In the genomic region with DNA sequence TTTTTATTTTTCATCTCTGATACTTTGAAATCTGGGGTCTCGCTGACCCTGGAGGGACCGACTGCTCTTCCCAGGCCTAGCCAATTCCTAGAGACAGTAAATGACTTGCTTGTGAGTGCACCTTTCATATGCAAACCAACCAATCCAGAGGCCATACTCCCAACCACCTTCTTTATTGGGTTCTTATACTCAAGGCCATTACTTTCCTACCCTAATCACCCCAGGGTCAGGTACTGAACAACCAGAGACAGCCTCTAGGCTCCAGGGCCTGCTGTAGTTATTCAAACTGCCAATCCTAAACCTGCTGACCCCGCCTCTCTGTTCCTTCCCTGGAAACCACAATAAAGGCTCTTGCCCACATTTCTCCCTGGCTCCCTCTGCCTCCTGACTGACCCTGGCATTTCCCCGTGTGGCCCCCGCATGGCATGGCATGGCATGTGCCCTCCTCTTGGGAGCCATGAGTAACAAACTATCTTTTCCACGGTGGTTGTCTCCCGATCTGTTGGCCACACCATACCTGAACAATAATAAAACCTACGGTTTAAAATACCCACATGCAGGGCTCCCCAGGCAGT, we compare ENCODE assay signal across 17 cellular contexts. TPM values are rescaled to one million over a fixed set of nuclear protein-coding genes. Genes with fewer than 3 reads are reported as not detected.
A peak's percentile ranks its signal among the peaks of the same experiment; 100 is the strongest.
DNase-seq lines count a peak whose midpoint lies in the region; ATAC-seq and TF ChIP-seq lines count a peak whose summit lies in the region.
"Had no signal": no experiment of that assay in that cellular context is flagged by ENCODE, and none has a peak within 500 bp of the region (broad histone marks: within the 10 kb centered on the region; RNA-seq: fewer than 3 reads in every experiment).

No MANE protein-coding gene starts in this region.

- H3K27ac Mint-ChIP-seq in T-helper 17 cell = no peak overlapping the region
- H3K27ac Mint-ChIP-seq: activated naive CD4-positive, alpha-beta T cell treated with anti-CD3 and anti-CD28 coated beads, Interleukin-2, amount 50 U/mL, for 72 hours; immature natural killer cell had no signal

- H3K27ac ChIP-seq in Peyer's patch (peak overlapping the region in 3 of 4 donors; percentile 51 to 75 (median 55)), esophagus squamous epithelium (peak overlapping the region; percentile 65 to 88 (median 80)), subcutaneous abdominal adipose tissue (ENCODE audit: low read depth, low read length) (peak overlapping the region; percentile 87)
- H3K27ac ChIP-seq: BLaER1 treated with 17β-estradiol and CSF1 and Interleukin-3, amounts not matched to agents 10 nM and 100 nM had no signal

- peak overlapping the region in 1 of 5 donors; percentile 79 for H3K9ac ChIP-seq in subcutaneous abdominal adipose tissue (ENCODE audit: low read length in 5 of 5)
- H3K9ac ChIP-seq: BLaER1 treated with 17β-estradiol and CSF1 and Interleukin-3, amounts not matched to agents 10 nM and 100 nM had no signal

- peaks cover 2% of the 10 kb centered on the region for H3K4me1 Mint-ChIP-seq in T-helper 17 cell
- H3K4me1 Mint-ChIP-seq: IgD-negative memory B cell, immature natural killer cell had no signal

- H3K4me3 ChIP-seq in Peyer's patch (no peak overlapping the region), esophagus squamous epithelium (no peak overlapping the region), mucosa of descending colon (no peak overlapping the region), subcutaneous abdominal adipose tissue (ENCODE audit: low read depth in 1 of 5, low read length in 5 of 5) (no peak overlapping the region)
- H3K4me3 ChIP-seq: BLaER1 treated with 17β-estradiol and CSF1 and Interleukin-3, amounts not matched to agents 10 nM and 100 nM; HAP-1; pancreas had no signal

- ATAC-seq in mucosa of descending colon = no peak
- ATAC-seq in T-helper 17 cell = no peak
- ATAC-seq: activated naive CD4-positive, alpha-beta T cell treated with anti-CD3 and anti-CD28 coated beads, Interleukin-2, amount 50 U/mL, for 72 hours had no signal

- no peaks in the 10 kb centered on the region for H3K27me3 ChIP-seq in Peyer's patch
- H3K27me3 ChIP-seq in esophagus squamous epithelium = no peaks in the 10 kb centered on the region
- no peaks in the 10 kb centered on the region for H3K27me3 ChIP-seq in subcutaneous abdominal adipose tissue (ENCODE audit: control insufficient read depth in 5 of 5, insufficient read depth in 4 of 5, low read length in 5 of 5)
- H3K27me3 ChIP-seq: BLaER1 treated with 17β-estradiol and CSF1 and Interleukin-3, amounts not matched to agents 10 nM and 100 nM; pancreas had no signal

- intact Hi-C loops in esophagus squamous epithelium (cut with DNase I) = no loop called here
- intact Hi-C loops in mucosa of descending colon (cut with DNase I, micrococcal nuclease) = no loop called here

- peaks cover 0 to 17% (median 0%) of the 10 kb centered on the region in 4 donors for H3K4me1 ChIP-seq in Peyer's patch
- peaks cover 0 to 26% (median 16%) of the 10 kb centered on the region in 3 donors for H3K4me1 ChIP-seq in esophagus squamous epithelium
- peaks cover 9% of the 10 kb centered on the region for H3K4me1 ChIP-seq in mucosa of descending colon (ENCODE audit: low read depth)
- peaks cover 0 to 59% (median 47%) of the 10 kb centered on the region in 5 donors for H3K4me1 ChIP-seq in subcutaneous abdominal adipose tissue (ENCODE audit: control insufficient read depth in 5 of 5, insufficient read depth in 5 of 5, low read length in 5 of 5)
- H3K4me1 ChIP-seq: HAP-1 had no signal

- no peak overlapping the region for H3K4me3 Mint-ChIP-seq in T-helper 17 cell
- H3K4me3 Mint-ChIP-seq: IgD-negative memory B cell, immature natural killer cell had no signal

- TF ChIP-seq POLR2A in Peyer's patch (IDR thresholded peaks at IDR 0.05) (no peak), esophagus squamous epithelium (IDR thresholded peaks at IDR 0.05) (no peak), erythroblast (IDR thresholded peaks at IDR 0.05; ENCODE audit: low read length) (no peak)

- H3K9me3 ChIP-seq in Peyer's patch = no peaks in the 10 kb centered on the region
- H3K9me3 ChIP-seq in esophagus squamous epithelium = no peaks in the 10 kb centered on the region
- H3K9me3 ChIP-seq in mucosa of descending colon = no peaks in the 10 kb centered on the region
- no peaks in the 10 kb centered on the region for H3K9me3 ChIP-seq in subcutaneous abdominal adipose tissue (ENCODE audit: control insufficient read depth in 5 of 5, low read length in 5 of 5)
- H3K9me3 ChIP-seq in T-helper 17 cell (ENCODE audit: control insufficient read depth, low read length, poor library complexity, severe bottlenecking) = no peaks in the 10 kb centered on the region
- H3K9me3 ChIP-seq: BLaER1 treated with 17β-estradiol and CSF1 and Interleukin-3, amounts not matched to agents 10 nM and 100 nM; HAP-1; pancreas had no signal

- DNase-seq in Peyer's patch (peak in 1 of 3 donors; percentile 28), esophagus squamous epithelium (lab: John Stamatoyannopoulos, UW) (no peak), mucosa of descending colon (peak in 2 of 3 donors; percentile 23 to 27), COLO668 (lab: John Stamatoyannopoulos, UW; ENCODE audit: unreplicated experiment) (no peak), C1 segment of cervical spinal cord (lab: John Stamatoyannopoulos, UW) (no peak), erythroblast (lab: John Stamatoyannopoulos, UW) (no peak), T-helper 17 cell (no peak)
- DNase-seq: foreskin fibroblast, immature natural killer cell, NCI-H2081, T1000 had no signal

- TF ChIP-seq CTCF in Peyer's patch (IDR thresholded peaks at IDR 0.05) (no peak), esophagus squamous epithelium (IDR thresholded peaks at IDR 0.05) (no peak), mucosa of descending colon (IDR thresholded peaks at IDR 0.05) (no peak)

- H3K36me3 ChIP-seq in Peyer's patch = no peaks in the 10 kb centered on the region
- no peaks in the 10 kb centered on the region for H3K36me3 ChIP-seq in esophagus squamous epithelium
- H3K36me3 ChIP-seq in mucosa of descending colon (ENCODE audit: low read depth) = no peaks in the 10 kb centered on the region
- no peaks in the 10 kb centered on the region for H3K36me3 ChIP-seq in subcutaneous abdominal adipose tissue (ENCODE audit: control insufficient read depth in 5 of 5, insufficient read depth in 5 of 5, low read length in 5 of 5)
- H3K36me3 ChIP-seq: BLaER1 treated with 17β-estradiol and CSF1 and Interleukin-3, amounts not matched to agents 10 nM and 100 nM; HAP-1; pancreas had no signal

- H3K36me3 Mint-ChIP-seq in T-helper 17 cell (ENCODE audit: low read depth) = no peaks in the 10 kb centered on the region
- H3K36me3 Mint-ChIP-seq: activated naive CD4-positive, alpha-beta T cell treated with anti-CD3 and anti-CD28 coated beads, Interleukin-2, amount 50 U/mL, for 72 hours; IgD-negative memory B cell; immature natural killer cell had no signal

- 91 to 97% methylated on average over 6 to 8 of the region's 8 CpGs for WGBS in esophagus squamous epithelium, 2 donors

- H3K27me3 Mint-ChIP-seq in T-helper 17 cell = peaks cover 29% of the 10 kb centered on the region

RNA-seq across cellular contexts. Expression of gene ADCY5, which starts 42.9 kb away (rescaled TPM):
- total RNA-seq in Peyer's patch (10 to 100 TPM in 2 of 4 donors, 1 to 10 TPM in 2; 3.5 to 44.6 (median 14.5) TPM), esophagus squamous epithelium (10 to 100 TPM in 1 of 4 donors, 1 to 10 TPM in 2, under 1 TPM in 1; 0.72 to 17.4 (median 5.3) TPM), mucosa of descending colon (10 to 100 TPM in 2 of 3 donors, 1 to 10 TPM in 1; 7.8 to 72.6 (median 12.6) TPM), T-helper 17 cell (not detected)
- total RNA-seq: activated naive CD4-positive, alpha-beta T cell treated with anti-CD3 and anti-CD28 coated beads, Interleukin-2, amount 50 U/mL, for 72 hours had no signal

Comparison
In these comparisons a context has a peak if more than half of its experiments do, and no peak if none do; other contexts are left out.
1. DNase-seq: peak in mucosa of descending colon (2 of 3); none in esophagus squamous epithelium (single experiment), COLO668 (single experiment), C1 segment of cervical spinal cord (0 of 14), erythroblast (0 of 2) and T-helper 17 cell (0 of 3).
2. Peak in every context shown above with its lines, with median percentiles within 50 percentile points of each other: H3K27ac ChIP-seq.